In genomic region chr12:96414637-96415036, GRCh38 we compare ENCODE assay signal across 15 cellular contexts. TPM values are rescaled to one million over a fixed set of nuclear protein-coding genes. Genes with fewer than 3 reads are reported as not detected.
DNase-seq lines count a peak whose midpoint lies in the region; FAIRE-seq and TF ChIP-seq lines count a peak whose summit lies in the region.
"Had no signal": no experiment of that assay in that cellular context is flagged by ENCODE, and none has a peak within 500 bp of the region (broad histone marks: within the 10 kb centered on the region; RNA-seq: fewer than 3 reads in every experiment).

No MANE protein-coding gene starts in this region.

- DNase-seq in DMS53 (lab: John Stamatoyannopoulos, UW) (peak; percentile 13), DMS53 treated with DMSO at 0.1 percent for 48 hours (lab: John Stamatoyannopoulos, UW; ENCODE audit: unreplicated experiment) (no peak), NCI-H524 treated with DMSO at 0.1 percent for 48 hours (lab: John Stamatoyannopoulos, UW) (peak; percentile 40), bronchial epithelial cell (ENCODE audit: low read depth) (peak; percentile 82), mesenchymal stem cell (no peak), NCI-H1092 (lab: John Stamatoyannopoulos, UW) (no peak), frontal cortex (ENCODE audit: low spot score in 2 of 2) (no peak), AML-193 (lab: John Stamatoyannopoulos, UW) (no peak)
- DNase-seq: HFFc6, NCI-H1048, NCI-H1930, PC-3 had no signal

- H2AFZ ChIP-seq in mesenchymal stem cell (ENCODE audit: low read depth, low read length), result no peak overlapping the region

- no peak overlapping the region for H3K4me2 ChIP-seq in mesenchymal stem cell (ENCODE audit: low read length, poor library complexity, severe bottlenecking)
- H3K4me2 ChIP-seq: KMS-11 had no signal

- H3K79me1 ChIP-seq in mesenchymal stem cell (replicated peaks; ENCODE audit: low read length, poor library complexity, severe bottlenecking), result no peaks in the 10 kb centered on the region

- H2BK120ac ChIP-seq in mesenchymal stem cell (ENCODE audit: low read depth, low read length), result no peak overlapping the region

- no peak overlapping the region for H3K18ac ChIP-seq in mesenchymal stem cell (ENCODE audit: low read depth in 1 of 2, low read length in 2 of 2)

- no peak overlapping the region for H4K8ac ChIP-seq in mesenchymal stem cell (ENCODE audit: low read length)

- H2BK12ac ChIP-seq in mesenchymal stem cell (ENCODE audit: low read length in 2 of 2), result no peak overlapping the region

- H3K27me3 ChIP-seq in bronchial epithelial cell (ENCODE audit: control insufficient read depth, insufficient read depth, low read length), result no peaks in the 10 kb centered on the region
- H3K27me3 ChIP-seq in mesenchymal stem cell (ENCODE audit: control insufficient read depth in 1 of 2, insufficient read depth in 1 of 2, low read length in 2 of 2), result no peaks in the 10 kb centered on the region

- no peaks in the 10 kb centered on the region for H3K9me3 ChIP-seq in mesenchymal stem cell (ENCODE audit: control insufficient read depth, low read length)

- no peak overlapping the region for H3K14ac ChIP-seq in mesenchymal stem cell (ENCODE audit: low read length in 2 of 2)

- no peaks in the 10 kb centered on the region for H3K36me3 ChIP-seq in bronchial epithelial cell (ENCODE audit: control insufficient read depth, insufficient read depth, low read length)
- H3K36me3 ChIP-seq in mesenchymal stem cell (ENCODE audit: control insufficient read depth in 1 of 2, insufficient read depth in 2 of 2, low read depth in 1 of 2, low read length in 2 of 2), result no peaks in the 10 kb centered on the region

- H3K4me3 ChIP-seq in bronchial epithelial cell (ENCODE audit: low read depth, low read length), result no peak overlapping the region
- no peak overlapping the region for H3K4me3 ChIP-seq in mesenchymal stem cell (ENCODE audit: insufficient read depth in 1 of 2, low read depth in 1 of 2, low read length in 2 of 2)

- H3K9ac ChIP-seq in mesenchymal stem cell (ENCODE audit: low read length), result no peak overlapping the region
- H3K9ac ChIP-seq: KMS-11 had no signal

- no peak overlapping the region for H3K27ac ChIP-seq in mesenchymal stem cell (ENCODE audit: low read length, poor library complexity, severe bottlenecking)
- H3K27ac ChIP-seq: 22Rv1, KMS-11 had no signal

- no peaks in the 10 kb centered on the region for H3K4me1 ChIP-seq in mesenchymal stem cell (ENCODE audit: control insufficient read depth, insufficient read depth, low read depth, low read length)

- FAIRE-seq in bronchial epithelial cell (lab: Jason Lieb, UNC), result no peak
- no peak for FAIRE-seq in frontal cortex (lab: Jason Lieb, UNC)
- FAIRE-seq: GM12891 had no signal

- no peak for TF ChIP-seq CTCF in bronchial epithelial cell (IDR thresholded peaks at IDR 0.05; ENCODE audit: insufficient read depth, low read length, severe bottlenecking)

- H3K4ac ChIP-seq in mesenchymal stem cell (ENCODE audit: low read depth in 1 of 2, low read length in 2 of 2), result no peak overlapping the region

- H2BK15ac ChIP-seq in mesenchymal stem cell (ENCODE audit: low read depth, poor library complexity, severe bottlenecking), result no peak overlapping the region

- no peak overlapping the region for H3K23ac ChIP-seq in mesenchymal stem cell (ENCODE audit: low read length in 2 of 2)

- 93% methylated on average over 1 of the region's 1 CpG for WGBS in mesenchymal stem cell

- no peak overlapping the region for H4K91ac ChIP-seq in mesenchymal stem cell (ENCODE audit: low read length)

- H2BK5ac ChIP-seq in mesenchymal stem cell (ENCODE audit: low read depth, low read length, poor library complexity, severe bottlenecking), result no peak overlapping the region

- H2AK5ac ChIP-seq in mesenchymal stem cell (ENCODE audit: low read length, severe bottlenecking), result peak overlapping the region; percentile 93

RNA-seq across cellular contexts. Expression of gene CDK17, which starts 14.4 kb away (rescaled TPM):
- total RNA-seq in bronchial epithelial cell, result 28.3 and 34.5 TPM in 2 replicates
- polyA plus RNA-seq in mesenchymal stem cell (2013, experiment 1 of 2), result 16.3 TPM
- 16.3 TPM for polyA plus RNA-seq in mesenchymal stem cell (2013, experiment 2 of 2)
- 132 TPM for total RNA-seq in frontal cortex

Comparison
In these comparisons a context has a peak if more than half of its experiments do, and no peak if none do; other contexts are left out.
1. DNase-seq: peak in DMS53 (single experiment), NCI-H524 treated with DMSO at 0.1 percent for 48 hours (single experiment) and bronchial epithelial cell (single experiment); none in DMS53 treated with DMSO at 0.1 percent for 48 hours (single experiment), mesenchymal stem cell (single experiment), NCI-H1092 (single experiment), frontal cortex (0 of 2) and AML-193 (0 of 2).